Comparison of ENCODE assay signal across 17 cellular contexts in the genomic region with DNA sequence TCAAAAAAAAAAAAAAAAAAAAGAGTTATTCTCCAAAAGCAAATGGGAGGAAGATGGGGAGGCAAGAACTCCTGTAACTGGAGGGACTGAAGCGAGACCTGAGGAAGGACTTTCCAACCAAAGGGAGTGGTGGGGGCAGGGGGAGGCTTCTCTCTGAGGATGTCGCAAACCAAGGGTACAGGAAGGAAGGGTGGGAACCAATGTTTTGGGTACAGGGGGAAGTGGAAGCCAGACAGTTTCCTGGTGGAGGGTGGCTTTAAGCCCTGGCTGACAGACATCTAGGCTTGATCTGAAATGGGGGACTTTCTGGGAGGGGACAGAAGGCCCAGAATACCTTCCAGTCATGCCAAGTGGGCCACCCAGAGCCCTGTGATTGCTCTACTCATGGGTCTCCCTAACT. TPM values are rescaled to one million over a fixed set of nuclear protein-coding genes. Genes with fewer than 3 reads are reported as not detected.
DNase-seq lines count a peak whose midpoint lies in the region; ATAC-seq lines count a peak whose summit lies in the region.
"Had no signal": no experiment of that assay in that cellular context is flagged by ENCODE, and none has a peak within 500 bp of the region (broad histone marks: within the 10 kb centered on the region; RNA-seq: fewer than 3 reads in every experiment).

No MANE protein-coding gene starts in this region.

- no peaks in the 10 kb centered on the region for H3K9me3 Mint-ChIP-seq in T-helper 1 cell treated with Interleukin-12 subunit alpha and Interleukin-12 subunit beta and Interleukin-4 antibody, amounts not matched to agents 30 μg/mL and 1 μg/mL, for 36 hours

- peak; percentile 56 for DNase-seq in SIG-M5 treated with dmso at 0.1 percent for 504 hours (lab: John Stamatoyannopoulos, UW; ENCODE audit: unreplicated experiment)
- DNase-seq in SIG-M5 (lab: John Stamatoyannopoulos, UW) = no peak
- peak; percentile 61 for DNase-seq in GDM1 (lab: John Stamatoyannopoulos, UW)
- DNase-seq in right cardiac atrium = no peak
- DNase-seq in sciatic nerve (ENCODE audit: low spot score) = no peak
- DNase-seq: activated CD4-positive, alpha-beta T cell treated with anti-CD3 and anti-CD28 coated beads for 1 hour; activated T-cell treated with anti-CD3 and anti-CD28 coated beads, Interleukin-2, amount 50 U/mL, for 1 hour; NCI-H1436 treated with DMSO at 0.1 percent for 48 hours; PC-9; stimulated activated CD4-positive, alpha-beta T cell treated with anti-CD3 and anti-CD28 coated beads, Interleukin-15, amount 100 ng/mL, for 24 hours had no signal

- no peaks in the 10 kb centered on the region for H3K4me1 ChIP-seq in right cardiac atrium (ENCODE audit: control insufficient read depth, insufficient read depth, low read length)
- H3K4me1 ChIP-seq: suprapubic skin had no signal

- peak overlapping the region; percentile 48 for H3K4me3 Mint-ChIP-seq in T-helper 1 cell treated with Interleukin-12 subunit alpha and Interleukin-12 subunit beta and Interleukin-4 antibody, amounts not matched to agents 30 μg/mL and 1 μg/mL, for 36 hours

- H3K27me3 Mint-ChIP-seq in T-helper 1 cell treated with Interleukin-12 subunit alpha and Interleukin-12 subunit beta and Interleukin-4 antibody, amounts not matched to agents 30 μg/mL and 1 μg/mL, for 36 hours (ENCODE audit: low read depth) = no peaks in the 10 kb centered on the region

- H3K27me3 ChIP-seq in right cardiac atrium (ENCODE audit: control insufficient read depth, insufficient read depth) = no peaks in the 10 kb centered on the region
- H3K27me3 ChIP-seq: suprapubic skin had no signal

- no peak overlapping the region for H3K27ac Mint-ChIP-seq in T-helper 1 cell treated with Interleukin-12 subunit alpha and Interleukin-12 subunit beta and Interleukin-4 antibody, amounts not matched to agents 30 μg/mL and 1 μg/mL, for 36 hours

- intact Hi-C loops in right cardiac atrium (cut with DNase I) (no loop called here), sciatic nerve (cut with DNase I) (no loop called here)

- peaks cover 32% of the 10 kb centered on the region for H3K4me1 Mint-ChIP-seq in T-helper 1 cell treated with Interleukin-12 subunit alpha and Interleukin-12 subunit beta and Interleukin-4 antibody, amounts not matched to agents 30 μg/mL and 1 μg/mL, for 36 hours (ENCODE audit: low read depth)

- no peak overlapping the region for H3K27ac ChIP-seq in right cardiac atrium (ENCODE audit: low read length)
- H3K27ac ChIP-seq: 22Rv1, PC-9, suprapubic skin had no signal

- ATAC-seq in right cardiac atrium = peak; percentile 52 to 53
- ATAC-seq in GM21528 (IDR thresholded peaks at IDR 0.05; ENCODE audit: low FRiP score, unreplicated experiment) = no peak
- no peak for ATAC-seq in sciatic nerve
- ATAC-seq in HG03571 (IDR thresholded peaks at IDR 0.05; ENCODE audit: unreplicated experiment) = no peak
- ATAC-seq: HCT116 had no signal

- no peaks in the 10 kb centered on the region for H3K9me3 ChIP-seq in right cardiac atrium (ENCODE audit: control insufficient read depth, low read length)
- H3K9me3 ChIP-seq: suprapubic skin had no signal

- H3K4me3 ChIP-seq in right cardiac atrium (ENCODE audit: low read length) = no peak overlapping the region
- H3K4me3 ChIP-seq: PC-9, suprapubic skin had no signal

- H3K36me3 Mint-ChIP-seq in T-helper 1 cell treated with Interleukin-12 subunit alpha and Interleukin-12 subunit beta and Interleukin-4 antibody, amounts not matched to agents 30 μg/mL and 1 μg/mL, for 36 hours (ENCODE audit: low read depth) = peaks cover 5% of the 10 kb centered on the region

- 68% methylated on average over 2 of the region's 2 CpGs for WGBS in right cardiac atrium

RNA-seq across cellular contexts. Expression of a gene that starts 27.0 kb away (rescaled TPM):
- total RNA-seq in right cardiac atrium (10 to 100 TPM in 2 of 4 donors, 1 to 10 TPM in 2; 4.9 to 12.8 (median 8.6) TPM), sciatic nerve (5.8 TPM)
- 10.2 TPM for polyA plus RNA-seq in right cardiac atrium
- total RNA-seq: NCI-H460 had no signal

RNA-seq across cellular contexts. Expression of a gene that starts 52.3 kb away (rescaled TPM):
- total RNA-seq in right cardiac atrium (10 to 100 TPM; 24.9 to 29.9 (median 28.4) TPM), sciatic nerve (59.5 TPM)
- polyA plus RNA-seq in right cardiac atrium = 20.2 TPM

Comparison
In these comparisons a context has a peak if more than half of its experiments do, and no peak if none do; other contexts are left out.
1. DNase-seq: peak in SIG-M5 treated with dmso at 0.1 percent for 504 hours (single experiment) and GDM1 (single experiment); none in SIG-M5 (single experiment), right cardiac atrium (0 of 3) and sciatic nerve (single experiment).
2. ATAC-seq: peak in right cardiac atrium (2 of 2); none in GM21528 (single experiment), sciatic nerve (single experiment) and HG03571 (single experiment).